Comparison of ENCODE assay signal across 13 cellular contexts in genomic region chr2:238914648-238915015, GRCh38.
DNase-seq lines count a peak whose midpoint lies in the region; ATAC-seq and TF ChIP-seq lines count a peak whose summit lies in the region.
"Had no signal": no experiment of that assay in that cellular context is flagged by ENCODE, and none has a peak within 500 bp of the region (broad histone marks: within the 10 kb centered on the region; RNA-seq: fewer than 3 reads in every experiment).

No MANE protein-coding gene starts in this region.

- ATAC-seq in RWPE2 (ENCODE audit: low read depth): peak; percentile 67
- no peak for ATAC-seq in GM18870 (IDR thresholded peaks at IDR 0.05; ENCODE audit: unreplicated experiment)
- ATAC-seq: left ventricle myocardium superior had no signal

- H3K27me3 Mint-ChIP-seq in HFFc6 (ENCODE audit: insufficient read depth): peaks cover 43% of the 10 kb centered on the region

- H3K27ac ChIP-seq in RWPE2 (ENCODE audit: poor library complexity, severe bottlenecking): peak overlapping the region; percentile 66

- no peaks in the 10 kb centered on the region for H3K27me3 ChIP-seq in RWPE2 (ENCODE audit: insufficient read depth, poor library complexity, severe bottlenecking)

- DNase-seq in HFFc6 (peak; percentile 80), RWPE2 (ENCODE audit: low spot score) (peak; percentile 73), fibroblast of pulmonary artery (ENCODE audit: low read depth) (peak; percentile 44), stromal cell of bone marrow (ENCODE audit: low read depth) (peak; percentile 18), H4 (ENCODE audit: low spot score) (no peak)
- DNase-seq in stimulated activated CD8-positive, alpha-beta memory T cell treated with anti-CD3 and anti-CD28 coated beads, Interleukin-4, amount 100 ng/mL, for 48 hours: no peak
- DNase-seq: activated CD4-positive, alpha-beta T cell treated with anti-CD3 and anti-CD28 coated beads, Interleukin-2, amount 10 ng/mL, durations not matched to agents 7 days and 5 days; COR-L47; left ventricle myocardium superior; NCI-H1105 had no signal

- peaks cover 20% of the 10 kb centered on the region for H3K4me1 ChIP-seq in RWPE2 (ENCODE audit: insufficient read depth, poor library complexity, severe bottlenecking)

- TF ChIP-seq CTCF in HFFc6 (IDR thresholded peaks at IDR 0.05) (no peak), RWPE2 (IDR thresholded peaks at IDR 0.05; ENCODE audit: poor library complexity, severe bottlenecking) (no peak), fibroblast of pulmonary artery (IDR thresholded peaks at IDR 0.05; ENCODE audit: low read length, missing control alignments) (no peak)

- H3K4me1 Mint-ChIP-seq in HFFc6 (ENCODE audit: low read depth): peaks cover 56% of the 10 kb centered on the region
- H3K4me1 Mint-ChIP-seq: activated CD4-positive, alpha-beta T cell treated with anti-CD3 and anti-CD28 coated beads, Interleukin-2, amount 10 ng/mL, durations not matched to agents 7 days and 5 days had no signal

- H3K4me3 ChIP-seq in RWPE2 (ENCODE audit: severe bottlenecking) (no peak overlapping the region), fibroblast of pulmonary artery (replicated peaks; ENCODE audit: low read depth, low read length) (no peak overlapping the region)

- H3K36me3 ChIP-seq in RWPE2 (ENCODE audit: low read depth): no peaks in the 10 kb centered on the region; the same call in 1 of the 2 replicates

- H3K9me3 ChIP-seq in RWPE2 (ENCODE audit: severe bottlenecking): no peaks in the 10 kb centered on the region

- H3K36me3 Mint-ChIP-seq in HFFc6 (ENCODE audit: low read depth): peaks cover 65% of the 10 kb centered on the region

- peak overlapping the region; percentile 98 for H3K27ac Mint-ChIP-seq in HFFc6
- H3K27ac Mint-ChIP-seq: activated CD4-positive, alpha-beta T cell treated with anti-CD3 and anti-CD28 coated beads, Interleukin-2, amount 10 ng/mL, durations not matched to agents 7 days and 5 days; T-helper 2 cell treated with Interferon-gamma antibody and Interleukin-4, amounts not matched to agents 5 μg/mL and 100 μg/mL, for 36 hours had no signal

- peaks cover 22% of the 10 kb centered on the region for H3K9me3 Mint-ChIP-seq in HFFc6
- H3K9me3 Mint-ChIP-seq: T-helper 2 cell treated with Interferon-gamma antibody and Interleukin-4, amounts not matched to agents 5 μg/mL and 100 μg/mL, for 36 hours had no signal

- peak overlapping the region; percentile 78 for H3K4me3 Mint-ChIP-seq in HFFc6
- H3K4me3 Mint-ChIP-seq: activated CD4-positive, alpha-beta T cell treated with anti-CD3 and anti-CD28 coated beads, Interleukin-2, amount 10 ng/mL, durations not matched to agents 7 days and 5 days; nephron; T-helper 2 cell treated with Interferon-gamma antibody and Interleukin-4, amounts not matched to agents 5 μg/mL and 100 μg/mL, for 36 hours had no signal

Comparison
In these comparisons a context has a peak if more than half of its experiments do, and no peak if none do; other contexts are left out.
1. DNase-seq: peak in HFFc6 (single experiment), RWPE2 (single experiment), fibroblast of pulmonary artery (single experiment) and stromal cell of bone marrow (single experiment); none in H4 (single experiment) and stimulated activated CD8-positive, alpha-beta memory T cell treated with anti-CD3 and anti-CD28 coated beads, Interleukin-4, amount 100 ng/mL, for 48 hours (single experiment).